Comparison of ENCODE assay signal across 8 cellular contexts in genomic region chr1:1597275-1597930, GRCh38. TPM values are rescaled to one million over a fixed set of nuclear protein-coding genes. Genes with fewer than 3 reads are reported as not detected.
A peak's percentile ranks its signal among the peaks of the same experiment; 100 is the strongest.
DNase-seq lines count a peak whose midpoint lies in the region; ATAC-seq and TF ChIP-seq lines count a peak whose summit lies in the region.

No MANE protein-coding gene starts in this region.

- peak; percentile 59 for DNase-seq in activated CD4-positive, alpha-beta T cell treated with anti-CD3 and anti-CD28 coated beads for 36 hours
- DNase-seq in activated CD4-positive, alpha-beta T cell treated with anti-CD3 and anti-CD28 coated beads, Interleukin-2, amount 50 U/mL, for 48 hours = no peak
- DNase-seq in NB4 (ENCODE audit: low read depth) = peak; percentile 63
- no peak for DNase-seq in endothelial cell (ENCODE audit: low spot score)
- DNase-seq in progenitor cell of endocrine pancreas (ENCODE audit: low spot score, unreplicated experiment) = no peak
- no peak for DNase-seq in SHP77 treated with DMSO at 0.1 percent for 48 hours (lab: John Stamatoyannopoulos, UW)
- no peak for DNase-seq in NCI-H1105 treated with DMSO at 0.1 percent for 48 hours (lab: John Stamatoyannopoulos, UW)

- no peak overlapping the region for H3K27ac Mint-ChIP-seq in activated CD4-positive, alpha-beta T cell treated with anti-CD3 and anti-CD28 coated beads for 36 hours
- H3K27ac Mint-ChIP-seq in endothelial cell (ENCODE audit: unreplicated experiment) (no peak overlapping the region), progenitor cell of endocrine pancreas (peak overlapping the region; percentile 45)

- peaks cover 6% of the 10 kb centered on the region for H3K27me3 Mint-ChIP-seq in activated CD4-positive, alpha-beta T cell treated with anti-CD3 and anti-CD28 coated beads for 36 hours
- H3K27me3 Mint-ChIP-seq in endothelial cell (ENCODE audit: unreplicated experiment) (peaks cover 14% of the 10 kb centered on the region), progenitor cell of endocrine pancreas (peaks cover 27% of the 10 kb centered on the region)

- ATAC-seq in activated CD4-positive, alpha-beta T cell treated with anti-CD3 and anti-CD28 coated beads for 36 hours = peak; percentile 59
- ATAC-seq in HG03457 (IDR thresholded peaks at IDR 0.05; ENCODE audit: unreplicated experiment) = no peak

- no peak overlapping the region for H3K4me3 Mint-ChIP-seq in activated CD4-positive, alpha-beta T cell treated with anti-CD3 and anti-CD28 coated beads for 36 hours
- H3K4me3 Mint-ChIP-seq in endothelial cell (ENCODE audit: unreplicated experiment) (no peak overlapping the region), progenitor cell of endocrine pancreas (ENCODE audit: low read depth) (peak overlapping the region; percentile 11)

- H3K36me3 Mint-ChIP-seq in activated CD4-positive, alpha-beta T cell treated with anti-CD3 and anti-CD28 coated beads for 36 hours (ENCODE audit: low read depth) = no peaks in the 10 kb centered on the region
- H3K36me3 Mint-ChIP-seq in endothelial cell (ENCODE audit: low read depth, unreplicated experiment) = no peaks in the 10 kb centered on the region
- H3K36me3 Mint-ChIP-seq in progenitor cell of endocrine pancreas (ENCODE audit: insufficient read depth) = no peaks in the 10 kb centered on the region

- H3K4me3 ChIP-seq in NB4 (ENCODE audit: low read depth, low read length) = no peak overlapping the region

- no peak for TF ChIP-seq POLR2A in NB4 (IDR thresholded peaks at IDR 0.05; ENCODE audit: extremely low read depth, insufficient read length)

- CTCF ChIA-PET in activated CD4-positive, alpha-beta T cell treated with anti-CD3 and anti-CD28 coated beads for 36 hours (lab: Charles Lee) = interaction anchor here (0.7 to 1.3 kb wide), 3 partner anchors 9 to 18 kb away, joined by 3 to 5 read pairs (median 4); no protein-coding TSS in a partner anchor

- intact Hi-C loops in activated CD4-positive, alpha-beta T cell treated with anti-CD3 and anti-CD28 coated beads for 36 hours (cut with DNase I, micrococcal nuclease) = no loop called here

- TF ChIP-seq CTCF in NB4 (IDR thresholded peaks at IDR 0.05; ENCODE audit: low read depth, low read length) (peak; percentile 2), endothelial cell (IDR thresholded peaks at IDR 0.05; ENCODE audit: unreplicated experiment) (peak; percentile 32), progenitor cell of endocrine pancreas (IDR thresholded peaks at IDR 0.05; ENCODE audit: unreplicated experiment) (peak; percentile 35)

- H3K9me3 Mint-ChIP-seq in activated CD4-positive, alpha-beta T cell treated with anti-CD3 and anti-CD28 coated beads for 36 hours (ENCODE audit: low read depth) = no peaks in the 10 kb centered on the region
- H3K9me3 Mint-ChIP-seq in endothelial cell (ENCODE audit: unreplicated experiment) = no peaks in the 10 kb centered on the region
- H3K9me3 Mint-ChIP-seq in progenitor cell of endocrine pancreas (ENCODE audit: low read depth) = no peaks in the 10 kb centered on the region

- POLR2A ChIA-PET in activated CD4-positive, alpha-beta T cell treated with anti-CD3 and anti-CD28 coated beads for 36 hours (lab: Charles Lee) = no interaction called here

- H3K4me1 Mint-ChIP-seq in activated CD4-positive, alpha-beta T cell treated with anti-CD3 and anti-CD28 coated beads for 36 hours = peaks cover 5% of the 10 kb centered on the region
- H3K4me1 Mint-ChIP-seq in endothelial cell (ENCODE audit: unreplicated experiment) (no peaks in the 10 kb centered on the region), progenitor cell of endocrine pancreas (ENCODE audit: low read depth) (peaks cover 3% of the 10 kb centered on the region)

RNA-seq across cellular contexts. Expression of gene FNDC10, which starts 2.5 kb away (rescaled TPM):
- total RNA-seq in activated CD4-positive, alpha-beta T cell treated with anti-CD3 and anti-CD28 coated beads for 36 hours = 1 to 10 TPM; 1.7 to 1.9 TPM
- total RNA-seq in endothelial cell (ENCODE audit: unreplicated experiment) (11.6 TPM), progenitor cell of endocrine pancreas (2.7 and 4.2 TPM in 2 replicates)

RNA-seq across cellular contexts. Expression of gene MIB2, which starts 17.9 kb away (rescaled TPM):
- 10 to 100 TPM; 37.1 TPM for total RNA-seq in activated CD4-positive, alpha-beta T cell treated with anti-CD3 and anti-CD28 coated beads for 36 hours
- total RNA-seq in endothelial cell (ENCODE audit: unreplicated experiment) = 84.4 TPM
- total RNA-seq in progenitor cell of endocrine pancreas = 132 and 144 TPM in 2 replicates

RNA-seq across cellular contexts. Expression of gene SSU72, which starts 22.7 kb away (rescaled TPM):
- 100 to 1,000 TPM; 105 to 123 TPM for total RNA-seq in activated CD4-positive, alpha-beta T cell treated with anti-CD3 and anti-CD28 coated beads for 36 hours
- 114 TPM for total RNA-seq in endothelial cell (ENCODE audit: unreplicated experiment)
- 114 and 118 TPM in 2 replicates for total RNA-seq in progenitor cell of endocrine pancreas

RNA-seq across cellular contexts. Expression of gene MMP23B, which starts 34.6 kb away (rescaled TPM):
- total RNA-seq in activated CD4-positive, alpha-beta T cell treated with anti-CD3 and anti-CD28 coated beads for 36 hours = 1 to 10 TPM in 1 of 2 experiments, under 1 TPM in 1; 0.77 to 1.2 TPM
- total RNA-seq in endothelial cell (ENCODE audit: unreplicated experiment) (26.7 TPM), progenitor cell of endocrine pancreas (4.4 and 5.3 TPM in 2 replicates)

RNA-seq across cellular contexts. Expression of gene TMEM240, which starts 57.0 kb away (rescaled TPM):
- total RNA-seq in activated CD4-positive, alpha-beta T cell treated with anti-CD3 and anti-CD28 coated beads for 36 hours = under 1 TPM; 0.42 to 0.46 TPM
- total RNA-seq in endothelial cell (ENCODE audit: unreplicated experiment) (6.6 TPM), progenitor cell of endocrine pancreas (5.1 and 6.6 TPM in 2 replicates)

Comparison
In these comparisons a context has a peak if more than half of its experiments do, and no peak if none do; other contexts are left out.
1. DNase-seq: peak in activated CD4-positive, alpha-beta T cell treated with anti-CD3 and anti-CD28 coated beads for 36 hours (single experiment) and NB4 (single experiment); none in activated CD4-positive, alpha-beta T cell treated with anti-CD3 and anti-CD28 coated beads, Interleukin-2, amount 50 U/mL, for 48 hours (0 of 2), endothelial cell (single experiment), progenitor cell of endocrine pancreas (single experiment), SHP77 treated with DMSO at 0.1 percent for 48 hours (single experiment) and NCI-H1105 treated with DMSO at 0.1 percent for 48 hours (single experiment).
2. Peak in every context shown above with its lines, with median percentiles within 50 percentile points of each other: CTCF ChIP-seq.